ENCODE assay signal across 8 cellular contexts in genomic region chr16:30095166-30096078, GRCh38. TPM values are rescaled to one million over a fixed set of nuclear protein-coding genes. Genes with fewer than 3 reads are reported as not detected.
DNase-seq lines count a peak whose midpoint lies in the region; ATAC-seq, FAIRE-seq and TF ChIP-seq lines count a peak whose summit lies in the region.

No MANE protein-coding gene starts in this region.

- no peak for TF ChIP-seq CTCF in AG09309 (IDR thresholded peaks at IDR 0.05; ENCODE audit: control insufficient read depth, insufficient read depth, low read depth, low read length, missing control alignments)
- TF ChIP-seq CTCF in KMS-11 (conservative IDR thresholded peaks at IDR 0.05; ENCODE audit: low read depth, low read length): no peak
- no peak for TF ChIP-seq CTCF in D721Med (IDR thresholded peaks at IDR 0.05; ENCODE audit: insufficient read depth, missing control alignments)

- no peak overlapping the region for H2AFZ ChIP-seq in KMS-11 (ENCODE audit: low read depth)

- DNase-seq in AG09309 (ENCODE audit: low read depth) (no peak), AG20443 (ENCODE audit: low spot score) (no peak), D721Med (ENCODE audit: insufficient read length, low spot score) (no peak)
- DNase-seq in naive thymus-derived CD4-positive, alpha-beta T cell: peak in 6 of 9 donors; percentile 17 to 37 (median 34)

- peaks cover 35% of the 10 kb centered on the region for H3K4me1 ChIP-seq in KMS-11 (ENCODE audit: low read depth, poor library complexity, severe bottlenecking)
- H3K4me1 ChIP-seq in naive thymus-derived CD4-positive, alpha-beta T cell (ENCODE audit: control insufficient read depth in 2 of 2, insufficient read depth in 2 of 2, low read length in 2 of 2): peaks cover 34 to 39% of the 10 kb centered on the region in 2 donors

- no peak for ATAC-seq in naive thymus-derived CD4-positive, alpha-beta T cell
- no peak for ATAC-seq in GM21360 (IDR thresholded peaks at IDR 0.05; ENCODE audit: unreplicated experiment)
- ATAC-seq in HG03045 (IDR thresholded peaks at IDR 0.05; ENCODE audit: unreplicated experiment): no peak

- no peaks in the 10 kb centered on the region for H4K20me1 ChIP-seq in KMS-11 (ENCODE audit: insufficient read depth)

- H3K9me3 ChIP-seq in naive thymus-derived CD4-positive, alpha-beta T cell (ENCODE audit: control insufficient read depth in 2 of 3, low read length in 3 of 3): peaks cover 4 to 27% (median 5%) of the 10 kb centered on the region in 3 experiments

- peak overlapping the region; percentile 95 for H3K27ac Mint-ChIP-seq in dendritic cell treated with granulocyte-macrophage colony-stimulating factor and Interleukin-4, amounts not matched to agents 40 ng/mL and 50 ng/mL, for 4 days
- peak overlapping the region; percentile 89 to 96 (median 92) for H3K27ac Mint-ChIP-seq in naive thymus-derived CD4-positive, alpha-beta T cell

- POLR2A ChIA-PET in naive thymus-derived CD4-positive, alpha-beta T cell (lab: Charles Lee): interaction anchor here (0.9 to 10.4 kb wide), 10 partner anchors 11 to 323 kb away, joined by 3 to 216 read pairs (median 6); partner anchors contain the start of genes ALDOA, CORO1A and PPP4C

- H3K9ac ChIP-seq in KMS-11: peak overlapping the region; percentile 15; the same call in 1 of the 2 replicates

- H3K4me2 ChIP-seq in KMS-11: peak overlapping the region; percentile 94

- CTCF ChIA-PET in naive thymus-derived CD4-positive, alpha-beta T cell (lab: Charles Lee): interaction anchor here (0.8 to 1.0 kb wide), 2 partner anchors 40 to 88 kb away, joined by 3 read pairs; partner anchors contain the start of gene CORO1A

- no peaks in the 10 kb centered on the region; the same call in 1 of the 2 replicates for H3K79me2 ChIP-seq in KMS-11 (ENCODE audit: insufficient read depth, low read depth)

- no peaks in the 10 kb centered on the region for H3K27me3 ChIP-seq in KMS-11 (ENCODE audit: insufficient read depth, low read depth)
- H3K27me3 ChIP-seq in naive thymus-derived CD4-positive, alpha-beta T cell (ENCODE audit: control insufficient read depth in 2 of 2, insufficient read depth in 2 of 2, low read length in 2 of 2): no peaks in the 10 kb centered on the region

- H3K27me3 Mint-ChIP-seq in dendritic cell treated with granulocyte-macrophage colony-stimulating factor and Interleukin-4, amounts not matched to agents 40 ng/mL and 50 ng/mL, for 4 days: no peaks in the 10 kb centered on the region
- no peaks in the 10 kb centered on the region for H3K27me3 Mint-ChIP-seq in naive thymus-derived CD4-positive, alpha-beta T cell

- peaks cover 36% of the 10 kb centered on the region for H3K9me3 Mint-ChIP-seq in dendritic cell treated with granulocyte-macrophage colony-stimulating factor and Interleukin-4, amounts not matched to agents 40 ng/mL and 50 ng/mL, for 4 days
- H3K9me3 Mint-ChIP-seq in naive thymus-derived CD4-positive, alpha-beta T cell: peaks cover 0 to 40% (median 23%) of the 10 kb centered on the region in 11 donors

- peak overlapping the region; percentile 93 for H3K4me3 Mint-ChIP-seq in dendritic cell treated with granulocyte-macrophage colony-stimulating factor and Interleukin-4, amounts not matched to agents 40 ng/mL and 50 ng/mL, for 4 days
- H3K4me3 Mint-ChIP-seq in naive thymus-derived CD4-positive, alpha-beta T cell: peak overlapping the region; percentile 80 to 96 (median 90)

- H3K4me3 ChIP-seq in AG09309 (ENCODE audit: control insufficient read depth, low read depth, low read length): peak overlapping the region; percentile 74
- H3K4me3 ChIP-seq in KMS-11 (IDR thresholded peaks at IDR 0.05; ENCODE audit: insufficient read depth, low read depth, low read length): no peak overlapping the region
- peak overlapping the region; percentile 76 for H3K4me3 ChIP-seq in naive thymus-derived CD4-positive, alpha-beta T cell (ENCODE audit: low read length)

- H3K36me3 Mint-ChIP-seq in dendritic cell treated with granulocyte-macrophage colony-stimulating factor and Interleukin-4, amounts not matched to agents 40 ng/mL and 50 ng/mL, for 4 days (ENCODE audit: low read depth): peaks cover 47% of the 10 kb centered on the region
- H3K36me3 Mint-ChIP-seq in naive thymus-derived CD4-positive, alpha-beta T cell: peaks cover 8 to 41% (median 30%) of the 10 kb centered on the region in 5 donors

- H3K36me3 ChIP-seq in KMS-11 (ENCODE audit: insufficient read depth): no peaks in the 10 kb centered on the region
- H3K36me3 ChIP-seq in naive thymus-derived CD4-positive, alpha-beta T cell (ENCODE audit: control insufficient read depth in 2 of 3, insufficient read depth in 3 of 3, low read length in 3 of 3): peaks cover 4 to 12% (median 7%) of the 10 kb centered on the region in 3 experiments

- no peak for FAIRE-seq in D721Med (lab: Jason Lieb, UNC)

- intact Hi-C loops in dendritic cell treated with granulocyte-macrophage colony-stimulating factor and Interleukin-4, amounts not matched to agents 40 ng/mL and 50 ng/mL, for 4 days (cut with micrococcal nuclease): no loop called here
- intact Hi-C loops in naive thymus-derived CD4-positive, alpha-beta T cell (cut with micrococcal nuclease): loop anchor here (1.0 to 10.0 kb wide), 10 partner anchors 20 to 599 kb away; partner anchors contain the start of genes MAPK3 (in 2 of the 2), ALDOA (in 1 of the 2), CORO1A (in 1 of the 2) and FBRS (in 1 of the 2)

- peaks cover 51% of the 10 kb centered on the region for H3K4me1 Mint-ChIP-seq in dendritic cell treated with granulocyte-macrophage colony-stimulating factor and Interleukin-4, amounts not matched to agents 40 ng/mL and 50 ng/mL, for 4 days (ENCODE audit: low read depth)
- H3K4me1 Mint-ChIP-seq in naive thymus-derived CD4-positive, alpha-beta T cell: peaks cover 27 to 49% (median 41%) of the 10 kb centered on the region in 7 donors

- H3K27ac ChIP-seq in KMS-11: no peak overlapping the region
- H3K27ac ChIP-seq in naive thymus-derived CD4-positive, alpha-beta T cell (ENCODE audit: low read depth, low read length): peak overlapping the region; percentile 78

RNA-seq across cellular contexts. Expression of gene YPEL3, which starts 0.6 kb away (rescaled TPM):
- total RNA-seq in naive thymus-derived CD4-positive, alpha-beta T cell: 100 to 1,000 TPM in 3 of 5 experiments, 10 to 100 TPM in 2; 50.5 to 260 (median 130) TPM
- polyA plus RNA-seq in naive thymus-derived CD4-positive, alpha-beta T cell: 100 to 1,000 TPM; 242 to 308 TPM

RNA-seq across cellular contexts. Expression of gene TBX6, which starts 3.7 kb away (rescaled TPM):
- 1 to 10 TPM; 1.5 to 3.3 (median 1.6) TPM for total RNA-seq in naive thymus-derived CD4-positive, alpha-beta T cell
- under 1 TPM in 1 of 2 donors, not detected in 1; 0.38 TPM for polyA plus RNA-seq in naive thymus-derived CD4-positive, alpha-beta T cell

RNA-seq across cellular contexts. Expression of gene GDPD3, which starts 17.9 kb away (rescaled TPM):
- 10 to 100 TPM in 4 of 5 experiments, 1 to 10 TPM in 1; 7.9 to 39.3 (median 12.3) TPM for total RNA-seq in naive thymus-derived CD4-positive, alpha-beta T cell
- polyA plus RNA-seq in naive thymus-derived CD4-positive, alpha-beta T cell: not detected

RNA-seq across cellular contexts. Expression of gene PPP4C, which starts 19.6 kb away (rescaled TPM):
- total RNA-seq in naive thymus-derived CD4-positive, alpha-beta T cell: 100 to 1,000 TPM in 2 of 5 experiments, 10 to 100 TPM in 3; 68.4 to 143 (median 86.0) TPM
- polyA plus RNA-seq in naive thymus-derived CD4-positive, alpha-beta T cell: 100 to 1,000 TPM; 176 TPM

RNA-seq across cellular contexts. Expression of gene MAPK3, which starts 27.6 kb away (rescaled TPM):
- total RNA-seq in naive thymus-derived CD4-positive, alpha-beta T cell: 10 to 100 TPM; 50.5 to 82.2 (median 64.3) TPM
- 1 to 10 TPM; 7.5 to 8.3 TPM for polyA plus RNA-seq in naive thymus-derived CD4-positive, alpha-beta T cell

Comparison
In these comparisons a context has a peak if more than half of its experiments do, and no peak if none do; other contexts are left out.
1. DNase-seq: peak in naive thymus-derived CD4-positive, alpha-beta T cell (6 of 9); none in AG09309 (single experiment), AG20443 (single experiment) and D721Med (single experiment).